31 cellular contexts compared by ENCODE assay signal in the genomic region with DNA sequence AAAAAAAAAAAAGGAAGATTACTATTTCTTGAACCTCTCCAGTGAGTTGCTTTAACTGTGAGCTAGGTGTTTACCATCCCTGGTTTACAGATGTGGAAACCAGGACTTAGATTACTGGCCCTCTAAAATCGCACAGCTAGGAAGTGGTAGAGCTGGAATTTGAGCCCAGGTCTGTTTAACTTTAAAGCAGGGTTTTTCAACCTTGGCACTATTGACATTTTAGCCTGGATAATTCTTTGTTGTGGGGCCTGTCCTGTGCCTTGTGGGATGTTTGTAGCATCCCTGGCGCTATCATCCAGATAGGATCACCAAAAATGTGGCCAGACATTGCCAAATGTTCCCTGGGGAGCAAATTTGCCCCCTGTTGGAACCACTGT. TPM values are rescaled to one million over a fixed set of nuclear protein-coding genes. Genes with fewer than 3 reads are reported as not detected.
"Had no signal": no experiment of that assay in that cellular context is flagged by ENCODE, and none has a peak within 500 bp of the region (broad histone marks: within the 10 kb centered on the region; RNA-seq: fewer than 3 reads in every experiment).

No MANE protein-coding gene starts in this region.

- H3K4me3 Mint-ChIP-seq: activated CD4-positive, alpha-beta memory T cell treated with anti-CD3 and anti-CD28 coated beads for 36 hours; activated CD4-positive, alpha-beta T cell treated with anti-CD3 and anti-CD28 coated beads, Interleukin-2, amount 10 ng/mL, durations not matched to agents 24 days and 14 days; activated naive CD4-positive, alpha-beta T cell treated with anti-CD3 and anti-CD28 coated beads, Interleukin-2, amount 10 ng/mL, durations not matched to agents 7 days and 5 days; activated naive CD8-positive, alpha-beta T cell treated with anti-CD3 and anti-CD28 coated beads, Interleukin-2, amount 10 ng/mL, durations not matched to agents 7 days and 5 days; natural killer cell treated with Interleukin-12 subunit alpha and Interleukin-12 subunit beta and Interleukin-15 and Interleukin-18, amount 100 ng/mL, for 72 hours; T-helper 17 cell had no signal

- H3K9me3 Mint-ChIP-seq: activated CD4-positive, alpha-beta memory T cell treated with anti-CD3 and anti-CD28 coated beads for 36 hours; activated CD4-positive, alpha-beta T cell treated with anti-CD3 and anti-CD28 coated beads, Interleukin-2, amount 10 ng/mL, durations not matched to agents 24 days and 14 days; activated naive CD4-positive, alpha-beta T cell treated with anti-CD3 and anti-CD28 coated beads, Interleukin-2, amount 10 ng/mL, durations not matched to agents 7 days and 5 days; activated naive CD8-positive, alpha-beta T cell treated with anti-CD3 and anti-CD28 coated beads, Interleukin-2, amount 10 ng/mL, durations not matched to agents 7 days and 5 days; natural killer cell treated with Interleukin-12 subunit alpha and Interleukin-12 subunit beta and Interleukin-15 and Interleukin-18, amount 100 ng/mL, for 72 hours had no signal

- H3K27me3 ChIP-seq: ascending aorta, cardiac muscle cell had no signal

- H3K4me1 ChIP-seq: ascending aorta, heart left ventricle, suprapubic skin, tibial nerve had no signal

- DNase-seq: activated CD4-positive, alpha-beta memory T cell treated with anti-CD3 and anti-CD28 coated beads for 36 hours; activated CD4-positive, alpha-beta T cell treated with anti-CD3 and anti-CD28 coated beads, Interleukin-2, amount 10 ng/mL, durations not matched to agents 24 days and 14 days; activated CD4-positive, CD25-positive, alpha-beta regulatory T cell treated with anti-CD3 and anti-CD28 coated beads, Interleukin-2, amount 50 U/mL, for 72 hours; activated CD8-positive, alpha-beta memory T cell treated with anti-CD3 and anti-CD28 coated beads, Interleukin-2, amount 50 U/mL, for 4 hours; activated gamma-delta T cell; activated naive CD4-positive, alpha-beta T cell treated with anti-CD3 and anti-CD28 coated beads, Interleukin-2, amount 10 ng/mL, durations not matched to agents 7 days and 5 days; activated naive CD8-positive, alpha-beta T cell treated with anti-CD3 and anti-CD28 coated beads, Interleukin-2, amount 10 ng/mL, durations not matched to agents 7 days and 5 days; activated T-cell treated with anti-CD3 and anti-CD28 coated beads, Interleukin-2, amount 50 U/mL, for 1 hour; cerebellar nuclear complex; foreskin fibroblast; heart left ventricle; stimulated activated CD4-positive, alpha-beta T cell treated with anti-CD3 and anti-CD28 coated beads, Interleukin-1b, Interleukin-23, amount 100 ng/mL, for 48 hours; stimulated activated naive CD4-positive, alpha-beta T cell; T-helper 17 cell had no signal

- ATAC-seq: esophagus mucosa; heart left ventricle; natural killer cell treated with Interleukin-12 subunit alpha and Interleukin-12 subunit beta and Interleukin-15 and Interleukin-18, amount 100 ng/mL, for 72 hours; sciatic nerve; T-helper 17 cell had no signal

- H3K9me3 ChIP-seq: ascending aorta, heart left ventricle, neutrophil, suprapubic skin, tibial nerve had no signal

- H3K36me3 ChIP-seq: ascending aorta, cardiac muscle cell, heart left ventricle, neutrophil, suprapubic skin, tibial nerve had no signal

- H3K4me3 ChIP-seq: ascending aorta, cardiac muscle cell, heart left ventricle, lung, smooth muscle cell, suprapubic skin had no signal

- H3K4me2 ChIP-seq: smooth muscle cell had no signal

- H3K27ac Mint-ChIP-seq: activated CD4-positive, alpha-beta memory T cell treated with anti-CD3 and anti-CD28 coated beads for 36 hours; activated CD4-positive, alpha-beta T cell treated with anti-CD3 and anti-CD28 coated beads, Interleukin-2, amount 10 ng/mL, durations not matched to agents 24 days and 14 days; activated naive CD4-positive, alpha-beta T cell treated with anti-CD3 and anti-CD28 coated beads, Interleukin-2, amount 10 ng/mL, durations not matched to agents 7 days and 5 days; activated naive CD8-positive, alpha-beta T cell treated with anti-CD3 and anti-CD28 coated beads, Interleukin-2, amount 10 ng/mL, durations not matched to agents 7 days and 5 days; natural killer cell treated with Interleukin-12 subunit alpha and Interleukin-12 subunit beta and Interleukin-15 and Interleukin-18, amount 100 ng/mL, for 72 hours; T-helper 17 cell had no signal

- H3K4me1 Mint-ChIP-seq: activated CD4-positive, alpha-beta T cell treated with anti-CD3 and anti-CD28 coated beads, Interleukin-2, amount 10 ng/mL, durations not matched to agents 24 days and 14 days; activated naive CD4-positive, alpha-beta T cell treated with anti-CD3 and anti-CD28 coated beads, Interleukin-2, amount 10 ng/mL, durations not matched to agents 7 days and 5 days had no signal

- H3K36me3 Mint-ChIP-seq: activated CD4-positive, alpha-beta memory T cell treated with anti-CD3 and anti-CD28 coated beads for 36 hours; activated naive CD4-positive, alpha-beta T cell treated with anti-CD3 and anti-CD28 coated beads, Interleukin-2, amount 10 ng/mL, durations not matched to agents 7 days and 5 days; activated naive CD8-positive, alpha-beta T cell treated with anti-CD3 and anti-CD28 coated beads, Interleukin-2, amount 10 ng/mL, durations not matched to agents 7 days and 5 days; brain; natural killer cell treated with Interleukin-12 subunit alpha and Interleukin-12 subunit beta and Interleukin-15 and Interleukin-18, amount 100 ng/mL, for 72 hours had no signal

- H3K27ac ChIP-seq: ascending aorta, cardiac muscle cell, heart left ventricle, neutrophil, suprapubic skin, tibial nerve had no signal

RNA-seq across cellular contexts. Expression of a gene that starts 28.5 kb away (rescaled TPM):
- total RNA-seq: activated CD4-positive, alpha-beta memory T cell treated with anti-CD3 and anti-CD28 coated beads for 36 hours; activated CD4-positive, alpha-beta T cell treated with anti-CD3 and anti-CD28 coated beads, Interleukin-2, amount 10 ng/mL, durations not matched to agents 24 days and 14 days; activated CD8-positive, alpha-beta memory T cell treated with anti-CD3 and anti-CD28 coated beads for 36 hours; activated naive CD8-positive, alpha-beta T cell treated with anti-CD3 and anti-CD28 coated beads, Interleukin-2, amount 10 ng/mL, durations not matched to agents 7 days and 5 days; natural killer cell treated with Interleukin-12 subunit alpha and Interleukin-12 subunit beta and Interleukin-15 and Interleukin-18, amount 100 ng/mL, for 72 hours; T-helper 17 cell had no signal

RNA-seq across cellular contexts. Expression of a gene that starts 53.7 kb away (rescaled TPM):
- total RNA-seq: activated CD4-positive, alpha-beta memory T cell treated with anti-CD3 and anti-CD28 coated beads for 36 hours; activated CD4-positive, alpha-beta T cell treated with anti-CD3 and anti-CD28 coated beads, Interleukin-2, amount 10 ng/mL, durations not matched to agents 24 days and 14 days; activated CD8-positive, alpha-beta memory T cell treated with anti-CD3 and anti-CD28 coated beads for 36 hours; activated naive CD8-positive, alpha-beta T cell treated with anti-CD3 and anti-CD28 coated beads, Interleukin-2, amount 10 ng/mL, durations not matched to agents 7 days and 5 days; ascending aorta; cardiac muscle cell; esophagus mucosa; heart left ventricle; kidney epithelial cell; lung; mononuclear cell; natural killer cell treated with Interleukin-12 subunit alpha and Interleukin-12 subunit beta and Interleukin-15 and Interleukin-18, amount 100 ng/mL, for 72 hours; osteocyte; posterior vena cava; renal cortical epithelial cell; sciatic nerve; smooth muscle cell; suprapubic skin; T-helper 17 cell; tibial nerve had no signal
- polyA plus RNA-seq: cardiac muscle cell, heart left ventricle, lung had no signal
